9 cellular contexts compared by ENCODE assay signal in the genomic region with DNA sequence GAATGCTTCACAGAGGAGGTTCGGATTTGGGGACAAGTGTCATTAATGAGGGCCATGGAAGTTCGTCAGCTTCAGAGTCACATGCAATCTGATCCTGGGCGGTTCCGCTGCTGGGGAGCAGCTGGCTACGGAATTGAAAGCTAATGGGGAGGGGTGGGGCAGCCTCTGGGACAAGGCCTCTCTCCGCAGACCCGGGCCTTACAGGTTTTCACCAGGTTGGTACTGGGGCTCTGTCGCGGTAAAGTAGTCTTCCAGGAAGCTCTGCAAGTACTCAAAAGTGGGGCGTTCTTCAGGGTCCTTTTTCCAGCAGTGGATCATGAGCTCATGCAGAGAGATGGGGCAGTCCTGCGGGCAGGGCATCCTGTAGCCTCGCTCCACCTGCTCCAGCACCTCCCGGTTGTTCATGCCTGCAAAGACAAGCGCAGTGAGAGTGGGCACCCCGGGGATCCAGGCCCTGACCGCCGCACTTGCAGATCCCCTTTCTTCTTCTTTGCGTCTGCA. TPM values are rescaled to one million over a fixed set of nuclear protein-coding genes. Genes with fewer than 3 reads are reported as not detected.
DNase-seq lines count a peak whose midpoint lies in the region; ATAC-seq lines count a peak whose summit lies in the region.
"Had no signal": no experiment of that assay in that cellular context is flagged by ENCODE, and none has a peak within 500 bp of the region (broad histone marks: within the 10 kb centered on the region; RNA-seq: fewer than 3 reads in every experiment).

No MANE protein-coding gene starts in this region.

- POLR2A ChIA-PET in activated CD8-positive, alpha-beta T cell treated with anti-CD3 and anti-CD28 coated beads, Interleukin-2, amount 10 ng/mL, durations not matched to agents 7 days and 5 days (lab: Charles Lee), result no interaction called here

- intact Hi-C loops in left colon (cut with DNase I, micrococcal nuclease), result no loop called here

- CTCF ChIA-PET in activated CD8-positive, alpha-beta T cell treated with anti-CD3 and anti-CD28 coated beads, Interleukin-2, amount 10 ng/mL, durations not matched to agents 7 days and 5 days (lab: Charles Lee), result no interaction called here

- ATAC-seq in activated T-cell treated with anti-CD3 and anti-CD28 coated beads, Interleukin-2, amount 50 U/mL, for 72 hours (replicated peaks in 1 of 2), result no peak
- ATAC-seq in activated CD8-positive, alpha-beta T cell treated with anti-CD3 and anti-CD28 coated beads, Interleukin-2, amount 10 ng/mL, durations not matched to agents 7 days and 5 days, result no peak
- ATAC-seq in left colon, result peak; percentile 75

- DNase-seq in activated T-cell treated with anti-CD3 and anti-CD28 coated beads, Interleukin-2, amount 50 U/mL, for 72 hours, result no peak
- DNase-seq in activated T-cell treated with anti-CD3 and anti-CD28 coated beads, Interleukin-2, amount 50 U/mL, for 48 hours, result no peak
- DNase-seq in activated CD8-positive, alpha-beta T cell treated with anti-CD3 and anti-CD28 coated beads, Interleukin-2, amount 10 ng/mL, durations not matched to agents 7 days and 5 days, result no peak
- no peak for DNase-seq in left colon
- peak in 1 of 49 donors; percentile 13 for DNase-seq in substantia nigra (lab: John Stamatoyannopoulos, UW)
- DNase-seq in activated CD8-positive, alpha-beta memory T cell treated with anti-CD3 and anti-CD28 coated beads, Interleukin-2, amount 50 U/mL, for 4 hours, result no peak
- no peak for DNase-seq in DMS53 treated with DMSO at 0.1 percent for 48 hours (lab: John Stamatoyannopoulos, UW; ENCODE audit: unreplicated experiment)
- no peak for DNase-seq in activated CD4-positive, alpha-beta T cell treated with anti-CD3 and anti-CD28 coated beads, Interleukin-2, amount 50 U/mL, for 4 hours

- H3K4me1 Mint-ChIP-seq in activated T-cell treated with anti-CD3 and anti-CD28 coated beads, Interleukin-2, amount 50 U/mL, for 72 hours (ENCODE audit: low read depth), result no peaks in the 10 kb centered on the region
- no peaks in the 10 kb centered on the region for H3K4me1 Mint-ChIP-seq in activated CD8-positive, alpha-beta T cell treated with anti-CD3 and anti-CD28 coated beads, Interleukin-2, amount 10 ng/mL, durations not matched to agents 7 days and 5 days (ENCODE audit: low read depth)

- H3K27ac ChIP-seq in substantia nigra (ENCODE audit: low read depth, low read length, poor library complexity, severe bottlenecking), result peak overlapping the region; percentile 10
- H3K27ac ChIP-seq: SJCRH30 had no signal

- peak overlapping the region; percentile 34 for H3K27ac Mint-ChIP-seq in activated T-cell treated with anti-CD3 and anti-CD28 coated beads, Interleukin-2, amount 50 U/mL, for 72 hours
- peak overlapping the region; percentile 66 for H3K27ac Mint-ChIP-seq in activated CD8-positive, alpha-beta T cell treated with anti-CD3 and anti-CD28 coated beads, Interleukin-2, amount 10 ng/mL, durations not matched to agents 7 days and 5 days

- peaks cover 4 to 18% of the 10 kb centered on the region in 2 donors for H3K36me3 Mint-ChIP-seq in activated T-cell treated with anti-CD3 and anti-CD28 coated beads, Interleukin-2, amount 50 U/mL, for 72 hours (ENCODE audit: insufficient read depth in 2 of 2)
- peaks cover 29% of the 10 kb centered on the region for H3K36me3 Mint-ChIP-seq in activated CD8-positive, alpha-beta T cell treated with anti-CD3 and anti-CD28 coated beads, Interleukin-2, amount 10 ng/mL, durations not matched to agents 7 days and 5 days (ENCODE audit: low read depth)

- no peaks in the 10 kb centered on the region for H3K27me3 Mint-ChIP-seq in activated T-cell treated with anti-CD3 and anti-CD28 coated beads, Interleukin-2, amount 50 U/mL, for 72 hours (ENCODE audit: low read depth)
- H3K27me3 Mint-ChIP-seq in activated CD8-positive, alpha-beta T cell treated with anti-CD3 and anti-CD28 coated beads, Interleukin-2, amount 10 ng/mL, durations not matched to agents 7 days and 5 days (ENCODE audit: low read depth), result no peaks in the 10 kb centered on the region

- no peak overlapping the region for H3K4me3 Mint-ChIP-seq in activated T-cell treated with anti-CD3 and anti-CD28 coated beads, Interleukin-2, amount 50 U/mL, for 72 hours
- no peak overlapping the region for H3K4me3 Mint-ChIP-seq in activated CD8-positive, alpha-beta T cell treated with anti-CD3 and anti-CD28 coated beads, Interleukin-2, amount 10 ng/mL, durations not matched to agents 7 days and 5 days

- H3K9me3 Mint-ChIP-seq in activated T-cell treated with anti-CD3 and anti-CD28 coated beads, Interleukin-2, amount 50 U/mL, for 72 hours, result no peaks in the 10 kb centered on the region
- no peaks in the 10 kb centered on the region for H3K9me3 Mint-ChIP-seq in activated CD8-positive, alpha-beta T cell treated with anti-CD3 and anti-CD28 coated beads, Interleukin-2, amount 10 ng/mL, durations not matched to agents 7 days and 5 days (ENCODE audit: insufficient read depth)

RNA-seq across cellular contexts. Expression of a gene that starts 55.9 kb away (rescaled TPM):
- 10 to 100 TPM; 29.3 to 45.5 TPM for total RNA-seq in activated T-cell treated with anti-CD3 and anti-CD28 coated beads, Interleukin-2, amount 50 U/mL, for 72 hours
- 10 to 100 TPM; 22.7 to 24.4 TPM for total RNA-seq in activated CD8-positive, alpha-beta T cell treated with anti-CD3 and anti-CD28 coated beads, Interleukin-2, amount 10 ng/mL, durations not matched to agents 7 days and 5 days
- 10 to 100 TPM; 59.3 to 62.4 TPM for total RNA-seq in left colon
